ENCODE assay signal across 19 cellular contexts in genomic region chr5:158119852-158120708, GRCh38.
DNase-seq lines count a peak whose midpoint lies in the region; ATAC-seq and TF ChIP-seq lines count a peak whose summit lies in the region.
"Had no signal": no experiment of that assay in that cellular context is flagged by ENCODE, and none has a peak within 500 bp of the region (broad histone marks: within the 10 kb centered on the region; RNA-seq: fewer than 3 reads in every experiment).

No MANE protein-coding gene starts in this region.

- no peaks in the 10 kb centered on the region for H3K27me3 ChIP-seq in adrenal gland
- H3K27me3 ChIP-seq: neutrophil had no signal

- no peaks in the 10 kb centered on the region for H3K36me3 ChIP-seq in adrenal gland (replicated peaks in 1 of 2)
- H3K36me3 ChIP-seq: heart left ventricle, neutrophil had no signal

- intact Hi-C loops in adrenal gland (cut with DNase I), result no loop called here

- CTCF ChIA-PET in AG04449 (lab: Yijun Ruan, JAX), result interaction anchor here (1.1 kb wide), 1 partner anchor 8 kb away, joined by 3 read pairs; no protein-coding TSS in a partner anchor
- CTCF ChIA-PET in activated CD8-positive, alpha-beta memory T cell treated with anti-CD3 and anti-CD28 coated beads, Interleukin-2, amount 10 ng/mL, durations not matched to agents 7 days and 5 days (lab: Charles Lee), result interaction anchor here (0.7 kb wide), 1 partner anchor 81 kb away, joined by 3 read pairs; no protein-coding TSS in a partner anchor

- no peak for ATAC-seq in activated CD8-positive, alpha-beta memory T cell treated with anti-CD3 and anti-CD28 coated beads, Interleukin-2, amount 10 ng/mL, durations not matched to agents 7 days and 5 days
- ATAC-seq: activated T-cell treated with anti-CD3 and anti-CD28 coated beads, Interleukin-2, amount 50 U/mL, for 72 hours; heart left ventricle; left ventricle myocardium superior had no signal

- no peak overlapping the region for H3K4me3 ChIP-seq in AG04449 (ENCODE audit: low read depth, low read length)
- no peak overlapping the region for H3K4me3 ChIP-seq in adrenal gland
- H3K4me3 ChIP-seq: heart left ventricle had no signal

- H3K9me3 ChIP-seq in adrenal gland (replicated peaks in 1 of 3), result no peaks in the 10 kb centered on the region
- H3K9me3 ChIP-seq: heart left ventricle, neutrophil had no signal

- peaks cover 0 to 10% of the 10 kb centered on the region in 2 donors for H3K4me1 ChIP-seq in adrenal gland (replicated peaks in 1 of 2)
- H3K4me1 ChIP-seq: heart left ventricle had no signal

- H3K27ac Mint-ChIP-seq in activated CD8-positive, alpha-beta memory T cell treated with anti-CD3 and anti-CD28 coated beads, Interleukin-2, amount 10 ng/mL, durations not matched to agents 7 days and 5 days, result no peak overlapping the region
- H3K27ac Mint-ChIP-seq: activated CD4-positive, alpha-beta T cell treated with anti-CD3 and anti-CD28 coated beads, Interleukin-2, amount 10 ng/mL, durations not matched to agents 24 days and 14 days; activated T-cell treated with anti-CD3 and anti-CD28 coated beads, Interleukin-2, amount 50 U/mL, for 72 hours had no signal

- WGBS in adrenal gland, 4 donors, result 46 to 63% (median 53%) methylated on average over 7 of the region's 7 CpGs

- TF ChIP-seq CTCF in AG04449 (IDR thresholded peaks at IDR 0.05; ENCODE audit: insufficient read depth, low read length, missing control alignments), result no peak
- TF ChIP-seq CTCF in adrenal gland (IDR thresholded peaks at IDR 0.05), result no peak

- H3K27ac ChIP-seq in adrenal gland, result no peak overlapping the region
- H3K27ac ChIP-seq: heart left ventricle, KMS-11, neutrophil had no signal

- H3K4me3 Mint-ChIP-seq in activated CD8-positive, alpha-beta memory T cell treated with anti-CD3 and anti-CD28 coated beads, Interleukin-2, amount 10 ng/mL, durations not matched to agents 7 days and 5 days, result no peak overlapping the region
- H3K4me3 Mint-ChIP-seq: activated CD4-positive, alpha-beta T cell treated with anti-CD3 and anti-CD28 coated beads, Interleukin-2, amount 10 ng/mL, durations not matched to agents 24 days and 14 days; activated T-cell treated with anti-CD3 and anti-CD28 coated beads, Interleukin-2, amount 50 U/mL, for 72 hours had no signal

- DNase-seq in AG04449 (ENCODE audit: low read depth, low spot score) (peak; percentile 36), HS-27A (ENCODE audit: low read depth) (peak; percentile 39), adrenal gland (peak in 4 of 7 donors; percentile 6 to 71 (median 40)), left kidney (ENCODE audit: low read depth, low spot score) (peak; percentile 54), 8988T (no peak), GM19240 (ENCODE audit: insufficient read length, low spot score) (no peak)
- no peak for DNase-seq in activated CD8-positive, alpha-beta memory T cell treated with anti-CD3 and anti-CD28 coated beads, Interleukin-2, amount 10 ng/mL, durations not matched to agents 7 days and 5 days
- DNase-seq in stimulated activated naive CD4-positive, alpha-beta T cell (lab: John Stamatoyannopoulos, UW), result no peak
- DNase-seq: activated CD4-positive, alpha-beta T cell treated with anti-CD3 and anti-CD28 coated beads, Interleukin-2, amount 10 ng/mL, durations not matched to agents 24 days and 14 days; activated T-cell treated with anti-CD3 and anti-CD28 coated beads, Interleukin-2, amount 50 U/mL, for 72 hours; aorta; heart left ventricle; left ventricle myocardium superior; NCI-H2081 treated with DMSO at 0.1 percent for 48 hours; stimulated activated CD4-positive, alpha-beta T cell treated with anti-CD3 and anti-CD28 coated beads, Interleukin-15, amount 100 ng/mL, for 24 hours; T-helper 1 cell; trophoblast cell had no signal

- no peak for TF ChIP-seq POLR2A in adrenal gland (IDR thresholded peaks at IDR 0.05)

- H3K36me3 Mint-ChIP-seq in activated CD8-positive, alpha-beta memory T cell treated with anti-CD3 and anti-CD28 coated beads, Interleukin-2, amount 10 ng/mL, durations not matched to agents 7 days and 5 days, result no peaks in the 10 kb centered on the region

- no peaks in the 10 kb centered on the region for H3K4me1 Mint-ChIP-seq in activated CD8-positive, alpha-beta memory T cell treated with anti-CD3 and anti-CD28 coated beads, Interleukin-2, amount 10 ng/mL, durations not matched to agents 7 days and 5 days
- H3K4me1 Mint-ChIP-seq: activated CD4-positive, alpha-beta T cell treated with anti-CD3 and anti-CD28 coated beads, Interleukin-2, amount 10 ng/mL, durations not matched to agents 24 days and 14 days had no signal

- H3K9me3 Mint-ChIP-seq in activated CD8-positive, alpha-beta memory T cell treated with anti-CD3 and anti-CD28 coated beads, Interleukin-2, amount 10 ng/mL, durations not matched to agents 7 days and 5 days (ENCODE audit: low read depth), result no peaks in the 10 kb centered on the region
- H3K9me3 Mint-ChIP-seq: activated CD4-positive, alpha-beta T cell treated with anti-CD3 and anti-CD28 coated beads, Interleukin-2, amount 10 ng/mL, durations not matched to agents 24 days and 14 days; activated T-cell treated with anti-CD3 and anti-CD28 coated beads, Interleukin-2, amount 50 U/mL, for 72 hours had no signal

- H3K27me3 Mint-ChIP-seq in activated CD8-positive, alpha-beta memory T cell treated with anti-CD3 and anti-CD28 coated beads, Interleukin-2, amount 10 ng/mL, durations not matched to agents 7 days and 5 days, result peaks cover 20% of the 10 kb centered on the region

- POLR2A ChIA-PET in AG04449 (lab: Yijun Ruan, JAX), result no interaction called here

Comparison
In these comparisons a context has a peak if more than half of its experiments do, and no peak if none do; other contexts are left out.
1. DNase-seq: peak in AG04449 (single experiment), HS-27A (single experiment), adrenal gland (4 of 7) and left kidney (single experiment); none in activated CD8-positive, alpha-beta memory T cell treated with anti-CD3 and anti-CD28 coated beads, Interleukin-2, amount 10 ng/mL, durations not matched to agents 7 days and 5 days (single experiment), stimulated activated naive CD4-positive, alpha-beta T cell (0 of 6), 8988T (single experiment) and GM19240 (single experiment).